In the genomic region with DNA sequence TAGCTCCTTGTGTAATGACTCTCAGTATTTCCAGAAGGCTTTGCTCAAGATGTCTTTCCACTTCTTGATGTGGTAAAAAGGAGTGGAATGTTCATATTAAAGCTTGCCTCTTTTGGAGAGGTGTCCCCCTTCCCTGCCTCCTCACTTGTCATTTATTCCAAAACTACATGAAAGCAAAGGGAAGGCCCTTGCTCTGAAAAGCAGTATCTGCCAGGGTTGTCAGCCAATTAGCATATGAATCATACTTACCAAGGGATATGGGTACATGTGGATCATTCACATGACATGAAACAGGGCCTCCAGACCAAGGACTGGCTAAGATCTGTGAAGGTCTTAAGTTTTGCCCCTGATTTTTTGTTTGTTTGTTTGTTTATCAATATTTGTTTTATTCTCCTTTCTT, we compare ENCODE assay signal across 12 cellular contexts. TPM values are rescaled to one million over a fixed set of nuclear protein-coding genes. Genes with fewer than 3 reads are reported as not detected.
DNase-seq lines count a peak whose midpoint lies in the region; ATAC-seq lines count a peak whose summit lies in the region.
"Had no signal": no experiment of that assay in that cellular context is flagged by ENCODE, and none has a peak within 500 bp of the region (broad histone marks: within the 10 kb centered on the region; RNA-seq: fewer than 3 reads in every experiment).

No MANE protein-coding gene starts in this region.

- no peak overlapping the region for H3K18ac ChIP-seq in trophoblast cell (ENCODE audit: low read length)

- no peak overlapping the region for H4K12ac ChIP-seq in trophoblast cell (ENCODE audit: low read depth, low read length)

- H3K9me3 ChIP-seq in trophoblast cell (ENCODE audit: insufficient read depth, low read depth, low read length) = no peaks in the 10 kb centered on the region
- H3K9me3 ChIP-seq in T-helper 17 cell (ENCODE audit: control insufficient read depth, low read length, poor library complexity, severe bottlenecking) = no peaks in the 10 kb centered on the region

- no peak overlapping the region for H3K4ac ChIP-seq in trophoblast cell (ENCODE audit: low read depth, low read length)

- H3K79me1 ChIP-seq in trophoblast cell (ENCODE audit: low read length) = no peaks in the 10 kb centered on the region

- H3K36me3 ChIP-seq in trophoblast cell (ENCODE audit: control insufficient read depth in 1 of 2, insufficient read depth in 2 of 2, low read length in 2 of 2) = no peaks in the 10 kb centered on the region
- H3K36me3 ChIP-seq: cardiac muscle cell had no signal

- H2AK5ac ChIP-seq in trophoblast cell (ENCODE audit: low read length) = no peak overlapping the region

- no peak overlapping the region for H2BK120ac ChIP-seq in trophoblast cell (ENCODE audit: insufficient read depth, low read length, poor library complexity)

- H3K27me3 Mint-ChIP-seq in T-helper 17 cell = no peaks in the 10 kb centered on the region

- H3K36me3 Mint-ChIP-seq in T-helper 17 cell (ENCODE audit: low read depth) = no peaks in the 10 kb centered on the region

- no peaks in the 10 kb centered on the region for H3K27me3 ChIP-seq in trophoblast cell (ENCODE audit: insufficient read depth, low read length)
- H3K27me3 ChIP-seq: cardiac muscle cell had no signal

- H3K27ac ChIP-seq in trophoblast cell (ENCODE audit: low read depth, low read length) = no peak overlapping the region
- H3K27ac ChIP-seq: cardiac muscle cell, SK-N-MC had no signal

- H3K79me2 ChIP-seq in trophoblast cell (ENCODE audit: control insufficient read depth, insufficient read depth, low read length, poor library complexity) = no peaks in the 10 kb centered on the region

- DNase-seq in Daoy (ENCODE audit: low read depth) = peak; percentile 52
- peak; percentile 64 for DNase-seq in NCI-H446 treated with DMSO at 0.1 percent for 48 hours (lab: John Stamatoyannopoulos, UW)
- DNase-seq in dedifferentiated amniotic fluid mesenchymal stem cell (ENCODE audit: extremely low spot score) = peak; percentile 45
- DNase-seq in trophoblast cell = peak; percentile 35 to 60
- no peak for DNase-seq in T-helper 17 cell
- DNase-seq: left cardiac atrium, NCI-H1105 treated with DMSO at 0.1 percent for 48 hours had no signal

- H3K4me1 ChIP-seq in trophoblast cell (ENCODE audit: control insufficient read depth in 1 of 2, insufficient read depth in 2 of 2, low read length in 2 of 2) = peaks cover 4 to 12% of the 10 kb centered on the region in 2 experiments

- H3K4me3 ChIP-seq in trophoblast cell (ENCODE audit: low read depth, low read length) = no peak overlapping the region
- H3K4me3 ChIP-seq: cardiac muscle cell, SK-N-MC had no signal

- ATAC-seq in GM21717 (IDR thresholded peaks at IDR 0.05; ENCODE audit: unreplicated experiment) = no peak
- no peak for ATAC-seq in T-helper 17 cell
- no peak for ATAC-seq in GM21515 (IDR thresholded peaks at IDR 0.05; ENCODE audit: unreplicated experiment)
- no peak for ATAC-seq in HG03175 (IDR thresholded peaks at IDR 0.05; ENCODE audit: unreplicated experiment)

- no peak overlapping the region for H3K9ac ChIP-seq in trophoblast cell (ENCODE audit: low read length)

- H3K27ac Mint-ChIP-seq in T-helper 17 cell = no peak overlapping the region

- H3K14ac ChIP-seq in trophoblast cell (ENCODE audit: low read length) = no peak overlapping the region

- peaks cover 21% of the 10 kb centered on the region for H3K4me1 Mint-ChIP-seq in T-helper 17 cell

- no peak overlapping the region for H2BK12ac ChIP-seq in trophoblast cell (ENCODE audit: low read length)

- no peak overlapping the region for H4K91ac ChIP-seq in trophoblast cell (ENCODE audit: low read depth, low read length)

- no peak overlapping the region for H3K4me2 ChIP-seq in trophoblast cell (ENCODE audit: low read length)

- no peak overlapping the region for H3K23ac ChIP-seq in trophoblast cell (ENCODE audit: low read length)

- H2BK5ac ChIP-seq in trophoblast cell (ENCODE audit: low read depth, low read length, poor library complexity) = no peak overlapping the region

- H2AFZ ChIP-seq in trophoblast cell (ENCODE audit: insufficient read depth, low read length, poor library complexity) = no peak overlapping the region

- H3K4me3 Mint-ChIP-seq in T-helper 17 cell = no peak overlapping the region

- H4K8ac ChIP-seq in trophoblast cell (ENCODE audit: low read depth, low read length) = no peak overlapping the region

RNA-seq across cellular contexts. Expression of a gene that starts 31.3 kb away (rescaled TPM):
- 3.7 and 7.0 TPM in 2 replicates for total RNA-seq in Daoy (2014; rRNA removed; shearing (Covaris generic))
- polyA plus RNA-seq in trophoblast cell (2013) = 68.4 and 70.7 TPM in 2 replicates
- total RNA-seq in T-helper 17 cell = 10 to 100 TPM; 11.4 to 13.4 TPM

RNA-seq across cellular contexts. Expression of a gene that starts 56.3 kb away (rescaled TPM):
- total RNA-seq in Daoy (2014; rRNA removed; shearing (Covaris generic)) = 6.1 and 6.9 TPM in 2 replicates
- polyA plus RNA-seq in trophoblast cell (2013) = 13.3 and 13.7 TPM in 2 replicates
- 10 to 100 TPM; 25.1 to 26.0 TPM for total RNA-seq in T-helper 17 cell

Comparison
In these comparisons a context has a peak if more than half of its experiments do, and no peak if none do; other contexts are left out.
1. DNase-seq: peak in Daoy (single experiment), NCI-H446 treated with DMSO at 0.1 percent for 48 hours (single experiment), dedifferentiated amniotic fluid mesenchymal stem cell (single experiment) and trophoblast cell (2 of 2); none in T-helper 17 cell (0 of 3).